ENCODE assay signal across 23 cellular contexts in genomic region chr19:35417713-35418534, GRCh38. TPM values are rescaled to one million over a fixed set of nuclear protein-coding genes. Genes with fewer than 3 reads are reported as not detected.
DNase-seq lines count a peak whose midpoint lies in the region; ATAC-seq, FAIRE-seq and TF ChIP-seq lines count a peak whose summit lies in the region.
"Had no signal": no experiment of that assay in that cellular context is flagged by ENCODE, and none has a peak within 500 bp of the region (broad histone marks: within the 10 kb centered on the region; RNA-seq: fewer than 3 reads in every experiment).

No MANE protein-coding gene starts in this region.

- H3K4me1 Mint-ChIP-seq in progenitor cell of endocrine pancreas (ENCODE audit: low read depth) (peaks cover 17% of the 10 kb centered on the region), MCF 10A (ENCODE audit: insufficient read depth, unreplicated experiment) (no peaks in the 10 kb centered on the region)
- H3K4me1 Mint-ChIP-seq: CD4-positive, alpha-beta memory T cell had no signal

- no peak overlapping the region for H3K27ac ChIP-seq in stomach
- H3K27ac ChIP-seq: SK-N-MC had no signal

- peaks cover 0 to 25% (median 0%) of the 10 kb centered on the region in 3 donors for H3K27me3 ChIP-seq in stomach

- H3K9me3 ChIP-seq in stomach: no peaks in the 10 kb centered on the region

- TF ChIP-seq CTCF in GM12865 (IDR thresholded peaks at IDR 0.05; ENCODE audit: insufficient read depth, low read depth, low read length, missing control alignments) (no peak), progenitor cell of endocrine pancreas (IDR thresholded peaks at IDR 0.05; ENCODE audit: unreplicated experiment) (no peak), stomach (IDR thresholded peaks at IDR 0.05) (no peak), MCF 10A (IDR thresholded peaks at IDR 0.05; ENCODE audit: unreplicated experiment) (no peak)

- H3K36me3 Mint-ChIP-seq in progenitor cell of endocrine pancreas (ENCODE audit: insufficient read depth) (no peaks in the 10 kb centered on the region), MCF 10A (ENCODE audit: insufficient read depth, unreplicated experiment) (no peaks in the 10 kb centered on the region)
- H3K36me3 Mint-ChIP-seq in activated naive CD4-positive, alpha-beta T cell treated with anti-CD3 and anti-CD28 coated beads, Interleukin-2, amount 50 U/mL, for 72 hours: no peaks in the 10 kb centered on the region
- H3K36me3 Mint-ChIP-seq: CD4-positive, alpha-beta memory T cell; T-cell had no signal

- no peak for TF ChIP-seq EP300 in stomach (IDR thresholded peaks at IDR 0.05)

- peak; percentile 88 for DNase-seq in GM12865 (ENCODE audit: low read depth)
- no peak for DNase-seq in GM19239 (ENCODE audit: insufficient read length, low spot score)
- no peak for DNase-seq in progenitor cell of endocrine pancreas (ENCODE audit: low spot score, unreplicated experiment)
- no peak for DNase-seq in activated naive CD4-positive, alpha-beta T cell treated with anti-CD3 and anti-CD28 coated beads, Interleukin-2, amount 50 U/mL, for 72 hours (ENCODE audit: low spot score in 2 of 2)
- no peak for DNase-seq in stomach
- DNase-seq in NCI-H1436 (lab: John Stamatoyannopoulos, UW): no peak
- DNase-seq in MCF 10A (ENCODE audit: unreplicated experiment): no peak
- DNase-seq: ACHN; CD4-positive, alpha-beta memory T cell; DMS79 treated with DMSO at 0.1 percent for 48 hours; KBM-7; NCI-H1105; NCI-H1930; NCI-H2171 treated with DMSO at 0.1 percent for 48 hours; NCI-H774; T-cell had no signal

- H3K9me3 Mint-ChIP-seq in progenitor cell of endocrine pancreas (ENCODE audit: low read depth) (no peaks in the 10 kb centered on the region), MCF 10A (ENCODE audit: unreplicated experiment) (no peaks in the 10 kb centered on the region)
- no peaks in the 10 kb centered on the region for H3K9me3 Mint-ChIP-seq in activated naive CD4-positive, alpha-beta T cell treated with anti-CD3 and anti-CD28 coated beads, Interleukin-2, amount 50 U/mL, for 72 hours
- H3K9me3 Mint-ChIP-seq: CD4-positive, alpha-beta memory T cell; T-cell had no signal

- CTCF ChIA-PET in MCF 10A (lab: Yijun Ruan, JAX): interaction anchor here (0.5 to 1.6 kb wide), 4 partner anchors 56 to 93 kb away, joined by 3 to 11 read pairs (median 4); no protein-coding TSS in a partner anchor

- no TSS peak for BruUV-seq in MCF 10A (replicated peaks; lab: Mats Ljungman, UMichigan)

- H3K4me3 ChIP-seq in GM12865 (ENCODE audit: low read depth, low read length): no peak overlapping the region
- H3K4me3 ChIP-seq in stomach: no peak overlapping the region
- H3K4me3 ChIP-seq: SK-N-MC had no signal

- peaks cover 23% of the 10 kb centered on the region for H3K27me3 Mint-ChIP-seq in progenitor cell of endocrine pancreas
- H3K27me3 Mint-ChIP-seq in MCF 10A (ENCODE audit: insufficient read depth, unreplicated experiment): peaks cover 70% of the 10 kb centered on the region

- WGBS in stomach, 5 donors: 75 to 89% (median 78%) methylated on average over 7 of the region's 7 CpGs

- no peaks in the 10 kb centered on the region for H3K36me3 ChIP-seq in stomach

- H3K4me3 Mint-ChIP-seq in progenitor cell of endocrine pancreas (ENCODE audit: low read depth) (no peak overlapping the region), MCF 10A (ENCODE audit: unreplicated experiment) (no peak overlapping the region)
- H3K4me3 Mint-ChIP-seq: CD4-positive, alpha-beta memory T cell; T-cell had no signal

- FAIRE-seq in GM19239 (lab: Jason Lieb, UNC): peak; percentile 93
- FAIRE-seq: D721Med, G401.6, H54 had no signal

- ATAC-seq in HG03354 (IDR thresholded peaks at IDR 0.05; ENCODE audit: poor library complexity, severe bottlenecking, unreplicated experiment): peak; percentile 49
- ATAC-seq in activated naive CD4-positive, alpha-beta T cell treated with anti-CD3 and anti-CD28 coated beads, Interleukin-2, amount 50 U/mL, for 72 hours: no peak
- ATAC-seq: T-cell had no signal

- TF ChIP-seq POLR2A in stomach (IDR thresholded peaks at IDR 0.05): no peak

- H3K27ac Mint-ChIP-seq in progenitor cell of endocrine pancreas (peak overlapping the region; percentile 12), MCF 10A (ENCODE audit: low read depth, unreplicated experiment) (no peak overlapping the region)
- H3K27ac Mint-ChIP-seq in activated naive CD4-positive, alpha-beta T cell treated with anti-CD3 and anti-CD28 coated beads, Interleukin-2, amount 50 U/mL, for 72 hours: peak overlapping the region in 1 of 2 donors; percentile 10
- H3K27ac Mint-ChIP-seq: T-cell had no signal

- H3K4me1 ChIP-seq in stomach: peaks cover 0 to 12% (median 10%) of the 10 kb centered on the region in 4 donors

- POLR2A ChIA-PET in MCF 10A (lab: Yijun Ruan, JAX): interaction anchor here (1.6 kb wide), 1 partner anchor 9 kb away, joined by 3 read pairs; no protein-coding TSS in a partner anchor

- intact Hi-C loops in stomach (cut with DNase I; ENCODE audit: low total_unique reads): no loop called here
- intact Hi-C loops in MCF 10A (cut with micrococcal nuclease): no loop called here

RNA-seq across cellular contexts. Expression of gene FFAR2, which starts 30.1 kb away (rescaled TPM):
- total RNA-seq in progenitor cell of endocrine pancreas (1.2 and 1.9 TPM in 2 replicates), stomach (1 to 10 TPM in 1 of 5 donors, not detected in 4; 1.4 TPM), MCF 10A (2022) (not detected in 2 replicates)
- not detected for total RNA-seq in activated naive CD4-positive, alpha-beta T cell treated with anti-CD3 and anti-CD28 coated beads, Interleukin-2, amount 50 U/mL, for 72 hours
- polyA plus RNA-seq in stomach: under 1 TPM; 0.35 to 0.62 (median 0.46) TPM
- total RNA-seq: M059J, NCI-H460, T-cell had no signal
- polyA plus RNA-seq: CD4-positive, alpha-beta memory T cell had no signal

RNA-seq across cellular contexts. Expression of gene GPR42, which starts 47.1 kb away (rescaled TPM):
- total RNA-seq in progenitor cell of endocrine pancreas: 0.16 TPM in 1 of 2 replicates, not detected in the other
- 1 to 10 TPM in 1 of 2 donors, under 1 TPM in 1; 0.50 to 1.8 TPM for total RNA-seq in activated naive CD4-positive, alpha-beta T cell treated with anti-CD3 and anti-CD28 coated beads, Interleukin-2, amount 50 U/mL, for 72 hours
- not detected for total RNA-seq in stomach
- polyA plus RNA-seq in stomach: under 1 TPM in 1 of 3 donors, not detected in 2; 0.19 TPM
- total RNA-seq in MCF 10A (2022): not detected in 2 replicates
- total RNA-seq: CD4-positive, alpha-beta memory T cell; M059J; NCI-H460; T-cell had no signal
- polyA plus RNA-seq: CD4-positive, alpha-beta memory T cell had no signal

RNA-seq across cellular contexts. Expression of gene FFAR3, which starts 59.7 kb away (rescaled TPM):
- total RNA-seq in progenitor cell of endocrine pancreas (not detected in 2 replicates), stomach (not detected), MCF 10A (2022) (not detected in 2 replicates)
- 1 to 10 TPM; 1.4 to 5.1 TPM for total RNA-seq in activated naive CD4-positive, alpha-beta T cell treated with anti-CD3 and anti-CD28 coated beads, Interleukin-2, amount 50 U/mL, for 72 hours
- polyA plus RNA-seq in stomach: under 1 TPM in 2 of 3 donors, not detected in 1; 0.30 to 0.56 TPM
- total RNA-seq: CD4-positive, alpha-beta memory T cell; M059J; NCI-H460 had no signal
- polyA plus RNA-seq: CD4-positive, alpha-beta memory T cell had no signal
